ENCODE assay signal across 10 cellular contexts in genomic region chr9:20043035-20043434, GRCh38.
A peak's percentile ranks its signal among the peaks of the same experiment; 100 is the strongest.
DNase-seq lines count a peak whose midpoint lies in the region; ATAC-seq, FAIRE-seq and TF ChIP-seq lines count a peak whose summit lies in the region.
"Had no signal": no experiment of that assay in that cellular context is flagged by ENCODE, and none has a peak within 500 bp of the region (broad histone marks: within the 10 kb centered on the region; RNA-seq: fewer than 3 reads in every experiment).

No MANE protein-coding gene starts in this region.

- peak; percentile 18 for DNase-seq in activated CD4-positive, alpha-beta T cell treated with anti-CD3 and anti-CD28 coated beads for 48 hours
- no peak for DNase-seq in activated CD4-positive, alpha-beta T cell treated with anti-CD3 and anti-CD28 coated beads for 1 hour
- DNase-seq in Karpas-422 = no peak
- peak; percentile 5 for DNase-seq in small intestine
- DNase-seq in NCI-H128 (lab: John Stamatoyannopoulos, UW; ENCODE audit: unreplicated experiment) = no peak
- DNase-seq in mucosa of gallbladder (ENCODE audit: low spot score) = no peak
- DNase-seq in left lung = no peak
- DNase-seq: NCI-H345 had no signal

- H3K4me3 ChIP-seq in Karpas-422 (ENCODE audit: low read length) = 0 out of 2 replicates have a peak overlapping the region, but pooled peaks have one; percentile 31
- no peak overlapping the region for H3K4me3 ChIP-seq in small intestine (ENCODE audit: low read depth in 1 of 2, low read length in 2 of 2)
- H3K4me3 ChIP-seq in left lung = no peak overlapping the region

- no peaks in the 10 kb centered on the region for H3K9me2 ChIP-seq in Karpas-422 (replicated peaks; ENCODE audit: insufficient read depth, low read length)

- no peak overlapping the region for H3K27ac ChIP-seq in Karpas-422 (ENCODE audit: low read length)
- no peak overlapping the region for H3K27ac ChIP-seq in small intestine (ENCODE audit: low read depth in 1 of 2, low read length in 1 of 2)
- H3K27ac ChIP-seq in left lung = no peak overlapping the region

- no peak overlapping the region for H3K9ac ChIP-seq in Karpas-422 (ENCODE audit: low read length)

- H3K27me3 ChIP-seq in Karpas-422 (ENCODE audit: low read length) (no peaks in the 10 kb centered on the region), small intestine (ENCODE audit: control insufficient read depth in 2 of 2, insufficient read depth in 2 of 2, low read length in 2 of 2) (no peaks in the 10 kb centered on the region), left lung (no peaks in the 10 kb centered on the region)

- WGBS in small intestine, 3 donors = 28 to 58% (median 33%) methylated on average over 3 of the region's 3 CpGs

- H3K4me1 ChIP-seq in Karpas-422 (ENCODE audit: low read length) (peaks cover 4% of the 10 kb centered on the region; the same call in 1 of the 2 replicates), small intestine (ENCODE audit: control insufficient read depth in 2 of 2, insufficient read depth in 1 of 2, low read depth in 1 of 2, low read length in 1 of 2) (no peaks in the 10 kb centered on the region), left lung (no peaks in the 10 kb centered on the region)

- H4K20me1 ChIP-seq in Karpas-422 (ENCODE audit: insufficient read depth, low read depth, low read length) = no peaks in the 10 kb centered on the region

- H3K79me2 ChIP-seq in Karpas-422 (ENCODE audit: low read length) = no peaks in the 10 kb centered on the region

- no peak for TF ChIP-seq CTCF in left lung (IDR thresholded peaks at IDR 0.05)

- FAIRE-seq in small intestine (lab: Jason Lieb, UNC) = no peak
- FAIRE-seq: A204.1 had no signal

- no peak overlapping the region for H2AFZ ChIP-seq in Karpas-422 (ENCODE audit: low read length)

- H3K36me3 ChIP-seq in Karpas-422 (ENCODE audit: insufficient read depth, low read length) = no peaks in the 10 kb centered on the region
- no peaks in the 10 kb centered on the region for H3K36me3 ChIP-seq in small intestine (ENCODE audit: control insufficient read depth in 2 of 2, insufficient read depth in 2 of 2, low read length in 2 of 2)
- no peaks in the 10 kb centered on the region for H3K36me3 ChIP-seq in left lung

- peak overlapping the region; percentile 27 for H3K4me2 ChIP-seq in Karpas-422 (ENCODE audit: low read depth, low read length, poor library complexity, severe bottlenecking)

- ATAC-seq in HG02588 (IDR thresholded peaks at IDR 0.05; ENCODE audit: unreplicated experiment) (peak; percentile 58), left lung (no peak)

- H3K9me3 ChIP-seq in Karpas-422 (ENCODE audit: low read length) = no peaks in the 10 kb centered on the region
- H3K9me3 ChIP-seq in small intestine (ENCODE audit: control insufficient read depth, low read depth) = no peaks in the 10 kb centered on the region
- no peaks in the 10 kb centered on the region for H3K9me3 ChIP-seq in left lung

- intact Hi-C loops in left lung (cut with DNase I) = no loop called here

Comparison
In these comparisons a context has a peak if more than half of its experiments do, and no peak if none do; other contexts are left out.
1. DNase-seq: peak in activated CD4-positive, alpha-beta T cell treated with anti-CD3 and anti-CD28 coated beads for 48 hours (single experiment) and small intestine (single experiment); none in activated CD4-positive, alpha-beta T cell treated with anti-CD3 and anti-CD28 coated beads for 1 hour (single experiment), Karpas-422 (single experiment), NCI-H128 (single experiment), mucosa of gallbladder (single experiment) and left lung (0 of 2).